Comparison of ENCODE assay signal across 8 cellular contexts in the genomic region with DNA sequence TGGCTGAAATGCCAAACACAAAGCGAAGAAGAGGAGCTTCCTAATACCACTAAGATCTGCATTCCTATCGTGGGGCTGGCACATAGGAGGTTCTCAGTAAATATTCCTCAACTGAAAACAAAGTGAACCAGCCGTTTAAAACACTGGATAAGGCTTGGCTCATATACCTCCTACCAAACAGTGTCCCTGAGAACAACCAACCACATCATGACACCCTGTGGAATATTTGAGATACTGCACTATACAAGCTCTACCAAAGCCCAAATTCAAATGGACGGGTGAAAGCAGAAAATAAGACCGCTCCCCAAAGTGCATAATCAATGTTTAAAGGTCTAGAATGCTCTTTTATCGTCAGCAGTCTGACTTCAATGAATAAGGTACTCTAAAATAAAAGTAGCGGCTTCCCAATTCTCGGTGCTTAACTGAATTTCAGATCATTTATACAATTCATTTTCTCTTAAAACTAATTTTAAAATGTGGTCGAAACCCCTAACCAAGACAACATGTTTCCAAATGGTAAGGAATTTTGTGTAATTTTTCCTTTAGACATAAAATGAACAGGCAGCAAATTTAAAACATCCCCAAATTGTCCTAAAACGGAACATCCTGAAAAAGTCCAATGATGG.
DNase-seq lines count a peak whose midpoint lies in the region; ATAC-seq and TF ChIP-seq lines count a peak whose summit lies in the region.

No MANE protein-coding gene starts in this region.

- H3K9me2 ChIP-seq in hepatocyte (replicated peaks; ENCODE audit: insufficient read depth), result no peaks in the 10 kb centered on the region

- peak overlapping the region; percentile 40 for H3K4me2 ChIP-seq in hepatocyte

- peak; percentile 89 for TF ChIP-seq CTCF in VCaP (conservative IDR thresholded peaks at IDR 0.05)
- peak; percentile 77 for TF ChIP-seq CTCF in hepatocyte (IDR thresholded peaks at IDR 0.05; ENCODE audit: poor library complexity)
- peak in 4 of 6 experiments; percentile 20 to 60 (median 45) for TF ChIP-seq CTCF in upper lobe of left lung (IDR thresholded peaks at IDR 0.05)

- H3K27me3 ChIP-seq in hepatocyte (no peaks in the 10 kb centered on the region), upper lobe of left lung (no peaks in the 10 kb centered on the region)

- no peak overlapping the region for H2AFZ ChIP-seq in hepatocyte

- peak overlapping the region; percentile 16; the same call in 1 of the 2 replicates for H3K27ac ChIP-seq in VCaP
- peak overlapping the region; percentile 36 for H3K27ac ChIP-seq in hepatocyte
- no peak overlapping the region for H3K27ac ChIP-seq in upper lobe of left lung

- no peaks in the 10 kb centered on the region for H3K79me2 ChIP-seq in hepatocyte

- TF ChIP-seq POLR2A in upper lobe of left lung (IDR thresholded peaks at IDR 0.05), result no peak

- no peak for TF ChIP-seq EP300 in Ishikawa (IDR thresholded peaks at IDR 0.05; ENCODE audit: borderline replicate concordance)
- no peak for TF ChIP-seq EP300 in upper lobe of left lung (IDR thresholded peaks at IDR 0.05)

- no peaks in the 10 kb centered on the region for H3K4me1 ChIP-seq in hepatocyte (ENCODE audit: insufficient read depth)
- no peaks in the 10 kb centered on the region for H3K4me1 ChIP-seq in upper lobe of left lung

- WGBS in hepatocyte (ENCODE audit: low lambda C conversion rate, missing lambda C conversion rate), result 35% methylated on average over 10 of the region's 10 CpGs
- 49 to 57% methylated on average over 10 of the region's 10 CpGs for WGBS in upper lobe of left lung, 2 donors

- ATAC-seq in upper lobe of left lung (ENCODE audit: low FRiP score in 2 of 2), result peak; percentile 73 to 74

- DNase-seq in AML-193 (lab: John Stamatoyannopoulos, UW) (peak; percentile 29 to 42), hepatocyte (ENCODE audit: low spot score) (peak; percentile 64), upper lobe of left lung (no peak), HPDE6-E6E7 (ENCODE audit: extremely low spot score) (no peak)
- DNase-seq in activated CD4-positive, CD25-positive, alpha-beta regulatory T cell treated with anti-CD3 and anti-CD28 coated beads, Interleukin-2, amount 50 U/mL, for 72 hours, result no peak
- no peak for DNase-seq in activated CD4-positive, alpha-beta T cell treated with anti-CD3 and anti-CD28 coated beads for 1 hour

- no peaks in the 10 kb centered on the region for H4K20me1 ChIP-seq in hepatocyte (ENCODE audit: insufficient read depth, poor library complexity, severe bottlenecking)

- H3K9me3 ChIP-seq in hepatocyte (ENCODE audit: low read depth) (peaks cover 11% of the 10 kb centered on the region), upper lobe of left lung (peaks cover 0 to 10% (median 0%) of the 10 kb centered on the region in 4 donors)

- peak; percentile 42; the same call in 1 of the 2 replicates for TF ChIP-seq RAD21 in Ishikawa (IDR thresholded peaks at IDR 0.05; ENCODE audit: low read depth)

- H3K4me3 ChIP-seq in hepatocyte, result no peak overlapping the region
- H3K4me3 ChIP-seq in upper lobe of left lung, result no peak overlapping the region

- H3K36me3 ChIP-seq in hepatocyte (replicated peaks; ENCODE audit: insufficient read depth, low read depth) (no peaks in the 10 kb centered on the region), upper lobe of left lung (no peaks in the 10 kb centered on the region)

TF ChIP-seq in Ishikawa, 13 proteins besides CTCF, POLR2A, EP300 and RAD21:
- TF ChIP-seq ZBTB7A (IDR thresholded peaks at IDR 0.05; ENCODE audit: low read depth) (no peak), NFIC (IDR thresholded peaks at IDR 0.05) (no peak)
- TF ChIP-seq, protein P1, sequence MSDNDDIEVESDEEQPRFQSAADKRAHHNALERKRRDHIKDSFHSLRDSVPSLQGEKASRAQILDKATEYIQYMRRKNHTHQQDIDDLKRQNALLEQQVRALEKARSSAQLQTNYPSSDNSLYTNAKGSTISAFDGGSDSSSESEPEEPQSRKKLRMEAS (IDR thresholded peaks at IDR 0.05), result no peak

Comparison
In these comparisons a context has a peak if more than half of its experiments do, and no peak if none do; other contexts are left out.
1. DNase-seq: peak in AML-193 (2 of 2) and hepatocyte (single experiment); none in upper lobe of left lung (0 of 2), HPDE6-E6E7 (single experiment), activated CD4-positive, CD25-positive, alpha-beta regulatory T cell treated with anti-CD3 and anti-CD28 coated beads, Interleukin-2, amount 50 U/mL, for 72 hours (single experiment) and activated CD4-positive, alpha-beta T cell treated with anti-CD3 and anti-CD28 coated beads for 1 hour (single experiment).
2. H3K27ac ChIP-seq: peak in VCaP (single experiment) and hepatocyte (single experiment); none in upper lobe of left lung (0 of 4).
3. Peak in every context shown above with its lines, with median percentiles within 50 percentile points of each other: CTCF ChIP-seq.